Comparison of ENCODE assay signal across 23 cellular contexts in the genomic region with DNA sequence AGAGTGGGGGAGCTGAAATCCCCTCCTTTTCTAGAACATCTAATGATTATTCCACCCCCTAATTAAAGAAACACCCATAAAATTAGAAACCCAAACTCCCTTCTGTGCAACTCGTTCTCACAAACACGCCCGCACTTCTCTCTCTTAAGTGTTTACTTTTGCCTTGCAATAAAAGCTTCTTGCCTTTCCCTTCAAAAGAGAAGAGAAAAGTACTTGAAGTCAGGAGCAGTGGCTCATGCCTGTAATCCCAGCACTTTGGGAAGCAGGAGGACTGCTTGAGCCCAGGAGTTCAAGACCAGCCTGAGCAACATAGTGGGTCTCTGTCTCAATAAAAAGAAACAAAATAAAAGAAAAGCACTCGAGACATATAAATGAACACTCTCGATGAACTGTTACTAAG. TPM values are rescaled to one million over a fixed set of nuclear protein-coding genes. Genes with fewer than 3 reads are reported as not detected.
DNase-seq lines count a peak whose midpoint lies in the region; FAIRE-seq and TF ChIP-seq lines count a peak whose summit lies in the region.
"Had no signal": no experiment of that assay in that cellular context is flagged by ENCODE, and none has a peak within 500 bp of the region (broad histone marks: within the 10 kb centered on the region; RNA-seq: fewer than 3 reads in every experiment).

No MANE protein-coding gene starts in this region.

- BruUV-seq in endothelial cell of umbilical vein (replicated peaks; lab: Mats Ljungman, UMichigan) = no TSS peak

- H3K36me3 ChIP-seq in endothelial cell of umbilical vein (ENCODE audit: control insufficient read depth in 2 of 2, extremely low read depth in 1 of 2, insufficient read depth in 2 of 2, low read length in 2 of 2) = no peaks in the 10 kb centered on the region
- H3K36me3 ChIP-seq: SJSA1 had no signal

- peaks cover 15% of the 10 kb centered on the region for H3K4me1 ChIP-seq in endothelial cell of umbilical vein (ENCODE audit: control insufficient read depth, extremely low read depth, insufficient read depth, low read length)
- H3K4me1 ChIP-seq: Caco-2 had no signal

- no peak overlapping the region for H3K27ac ChIP-seq in endothelial cell of umbilical vein (ENCODE audit: insufficient read depth, low read depth, low read length)
- H3K27ac ChIP-seq: 22Rv1, C4-2B, HL-60, KMS-11, PC-9, SJSA1 had no signal

- TF ChIP-seq CTCF in endothelial cell of umbilical vein (IDR thresholded peaks at IDR 0.05; ENCODE audit: extremely low read depth in 1 of 2, insufficient read depth in 1 of 2, low read depth in 1 of 2, low read length in 2 of 2) = no peak

- peaks cover 0 to 2% of the 10 kb centered on the region in 2 experiments for H3K27me3 ChIP-seq in endothelial cell of umbilical vein (ENCODE audit: control insufficient read depth in 2 of 2, insufficient read depth in 2 of 2, low read length in 2 of 2)

- intact Hi-C loops in endothelial cell of umbilical vein (cut with micrococcal nuclease) = no loop called here

- no peak overlapping the region for H3K4me2 ChIP-seq in endothelial cell of umbilical vein (ENCODE audit: insufficient read depth, low read length)
- H3K4me2 ChIP-seq: KMS-11, PC-9 had no signal

- no peak overlapping the region for H3K9ac ChIP-seq in endothelial cell of umbilical vein (replicated peaks; ENCODE audit: extremely low read depth, insufficient read depth, low read length)
- H3K9ac ChIP-seq: KMS-11 had no signal

- H2AFZ ChIP-seq in endothelial cell of umbilical vein (ENCODE audit: low read depth, low read length) = no peak overlapping the region
- H2AFZ ChIP-seq: PC-9 had no signal

- DNase-seq in DMS53 (lab: John Stamatoyannopoulos, UW) (peak; percentile 45), DMS53 treated with DMSO at 0.1 percent for 48 hours (lab: John Stamatoyannopoulos, UW; ENCODE audit: unreplicated experiment) (no peak), NCI-H510A treated with DMSO at 0.1 percent for 48 hours (lab: John Stamatoyannopoulos, UW) (peak; percentile 48), NCI-H510A (lab: John Stamatoyannopoulos, UW) (no peak), endothelial cell of umbilical vein (ENCODE audit: low read depth, low spot score) (no peak), NCI-H1092 (lab: John Stamatoyannopoulos, UW) (no peak), putamen (ENCODE audit: low spot score) (no peak)
- DNase-seq: Caco-2; CD8-positive, alpha-beta T cell; NCI-H1048; NCI-H1930; NCI-H2171 treated with DMSO at 0.1 percent for 48 hours; NCI-H446; NCI-H526 treated with DMSO at 0.1 percent for 48 hours; PC-9; T-cell had no signal

- no peak for TF ChIP-seq POLR2A in endothelial cell of umbilical vein (IDR thresholded peaks at IDR 0.05; ENCODE audit: low read depth, low read length)

- H3K9me3 ChIP-seq in endothelial cell of umbilical vein (replicated peaks; ENCODE audit: control insufficient read depth, insufficient read depth, low read length) = no peaks in the 10 kb centered on the region
- H3K9me3 ChIP-seq: Caco-2, SJSA1 had no signal

- H3K9me1 ChIP-seq in endothelial cell of umbilical vein (replicated peaks; ENCODE audit: control insufficient read depth, extremely low read depth, insufficient read depth, low read length) = no peaks in the 10 kb centered on the region

- H4K20me1 ChIP-seq in endothelial cell of umbilical vein (replicated peaks; ENCODE audit: control insufficient read depth, extremely low read depth, insufficient read depth, low read length) = no peaks in the 10 kb centered on the region

- peak; percentile 38 for FAIRE-seq in endothelial cell of umbilical vein (lab: Jason Lieb, UNC)

- CTCF ChIA-PET in endothelial cell of umbilical vein (lab: Charles Lee) = no interaction called here

- no peak overlapping the region for H3K4me3 ChIP-seq in endothelial cell of umbilical vein (replicated peaks in 1 of 3; ENCODE audit: insufficient read depth in 1 of 3, low read depth in 1 of 3, low read length in 3 of 3)
- H3K4me3 ChIP-seq: PC-9, SJSA1 had no signal

- peaks cover 11% of the 10 kb centered on the region for H3K79me2 ChIP-seq in endothelial cell of umbilical vein (ENCODE audit: control insufficient read depth, insufficient read depth, low read length)

- dilution Hi-C loops in endothelial cell of umbilical vein (cut with MboI; ENCODE audit: extremely low pct_ligation_motif_present, low sequenced_read_pairs) = no loop called here

- POLR2A ChIA-PET in endothelial cell of umbilical vein (lab: Charles Lee) = no interaction called here

TF ChIP-seq in endothelial cell of umbilical vein, 7 proteins besides CTCF, POLR2A, EP300 and RAD21:
- TF ChIP-seq FOS (IDR thresholded peaks at IDR 0.05; ENCODE audit: borderline replicate concordance, insufficient read depth, low read length) (no peak), POLR2AphosphoS5 (IDR thresholded peaks at IDR 0.05; ENCODE audit: insufficient read depth, low read depth, low read length) (no peak), MYC (IDR thresholded peaks at IDR 0.05; ENCODE audit: low read depth, low read length) (no peak), EZH2 (IDR thresholded peaks at IDR 0.05; ENCODE audit: borderline replicate concordance, low read depth, low read length, severe bottlenecking) (no peak), JUN (IDR thresholded peaks at IDR 0.05; ENCODE audit: borderline replicate concordance, insufficient read depth, insufficient read length, low read depth) (no peak), GATA2 (IDR thresholded peaks at IDR 0.05; ENCODE audit: insufficient read depth, insufficient read length, low read depth, low read length) (no peak)
- TF ChIP-seq, protein P1, sequence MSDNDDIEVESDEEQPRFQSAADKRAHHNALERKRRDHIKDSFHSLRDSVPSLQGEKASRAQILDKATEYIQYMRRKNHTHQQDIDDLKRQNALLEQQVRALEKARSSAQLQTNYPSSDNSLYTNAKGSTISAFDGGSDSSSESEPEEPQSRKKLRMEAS (IDR thresholded peaks at IDR 0.05; ENCODE audit: insufficient read depth, insufficient read length) = no peak
TF ChIP-seq in endothelial cell of umbilical vein: peak in this region for 0.

RNA-seq across cellular contexts. Expression of gene GPR173, which starts 3.6 kb away (rescaled TPM):
- 8.3 and 11.3 TPM in 2 replicates for total RNA-seq in endothelial cell of umbilical vein
- polyA plus RNA-seq in endothelial cell of umbilical vein = 9.2 and 12.7 TPM in 2 replicates
- 3.3 and 4.3 TPM in 2 replicates for polyA plus RNA-seq in endothelial cell of umbilical vein (2011; cell fraction: cytosol; rRNA removed)
- 40.1 and 47.3 TPM in 2 replicates for polyA plus RNA-seq in endothelial cell of umbilical vein (2011; cell fraction: nucleus; rRNA removed)
- 6.0 and 6.7 TPM in 2 replicates for polyA plus RNA-seq in endothelial cell of umbilical vein (2012)
- 8.8 and 10.2 TPM in 2 replicates for polyA minus RNA-seq in endothelial cell of umbilical vein
- polyA minus RNA-seq in endothelial cell of umbilical vein (2011; cell fraction: cytosol; rRNA and poly(A)+ RNA removed) = 0.41 TPM
- polyA minus RNA-seq in endothelial cell of umbilical vein (2011; cell fraction: nucleus; rRNA and poly(A)+ RNA removed) = 10.3 and 11.0 TPM in 2 replicates
- total RNA-seq: B cell had no signal
- polyA plus RNA-seq: IgD-negative memory B cell had no signal

RNA-seq across cellular contexts. Expression of gene TSPYL2, which starts 37.2 kb away (rescaled TPM):
- total RNA-seq in endothelial cell of umbilical vein = 15.9 and 17.3 TPM in 2 replicates
- 17.8 and 18.9 TPM in 2 replicates for polyA plus RNA-seq in endothelial cell of umbilical vein
- polyA plus RNA-seq in endothelial cell of umbilical vein (2011; cell fraction: cytosol; rRNA removed) = 10.6 and 11.6 TPM in 2 replicates
- polyA plus RNA-seq in endothelial cell of umbilical vein (2011; cell fraction: nucleus; rRNA removed) = 193 and 196 TPM in 2 replicates
- 28.7 and 34.8 TPM in 2 replicates for polyA plus RNA-seq in endothelial cell of umbilical vein (2012)
- polyA minus RNA-seq in endothelial cell of umbilical vein = 11.1 and 12.1 TPM in 2 replicates
- 9.8 TPM for polyA minus RNA-seq in endothelial cell of umbilical vein (2011; cell fraction: cytosol; rRNA and poly(A)+ RNA removed)
- polyA minus RNA-seq in endothelial cell of umbilical vein (2011; cell fraction: nucleus; rRNA and poly(A)+ RNA removed) = 19.3 and 20.2 TPM in 2 replicates

RNA-seq across cellular contexts. Expression of gene KANTR, which starts 48.9 kb away (rescaled TPM):
- 8.6 and 9.8 TPM in 2 replicates for total RNA-seq in endothelial cell of umbilical vein
- 2.8 and 3.1 TPM in 2 replicates for polyA plus RNA-seq in endothelial cell of umbilical vein
- polyA plus RNA-seq in endothelial cell of umbilical vein (2011; cell fraction: cytosol; rRNA removed) = 2.0 and 2.2 TPM in 2 replicates
- polyA plus RNA-seq in endothelial cell of umbilical vein (2011; cell fraction: nucleus; rRNA removed) = 21.0 and 22.2 TPM in 2 replicates
- 2.6 and 3.2 TPM in 2 replicates for polyA plus RNA-seq in endothelial cell of umbilical vein (2012)
- polyA minus RNA-seq in endothelial cell of umbilical vein = 32.9 and 41.3 TPM in 2 replicates
- polyA minus RNA-seq in endothelial cell of umbilical vein (2011; cell fraction: cytosol; rRNA and poly(A)+ RNA removed) = 9.6 TPM
- 35.3 and 39.4 TPM in 2 replicates for polyA minus RNA-seq in endothelial cell of umbilical vein (2011; cell fraction: nucleus; rRNA and poly(A)+ RNA removed)

Comparison
In these comparisons a context has a peak if more than half of its experiments do, and no peak if none do; other contexts are left out.
1. DNase-seq: peak in DMS53 (single experiment) and NCI-H510A treated with DMSO at 0.1 percent for 48 hours (single experiment); none in DMS53 treated with DMSO at 0.1 percent for 48 hours (single experiment), NCI-H510A (single experiment), endothelial cell of umbilical vein (single experiment), NCI-H1092 (single experiment) and putamen (single experiment).